9 cellular contexts compared by ENCODE assay signal in the genomic region with DNA sequence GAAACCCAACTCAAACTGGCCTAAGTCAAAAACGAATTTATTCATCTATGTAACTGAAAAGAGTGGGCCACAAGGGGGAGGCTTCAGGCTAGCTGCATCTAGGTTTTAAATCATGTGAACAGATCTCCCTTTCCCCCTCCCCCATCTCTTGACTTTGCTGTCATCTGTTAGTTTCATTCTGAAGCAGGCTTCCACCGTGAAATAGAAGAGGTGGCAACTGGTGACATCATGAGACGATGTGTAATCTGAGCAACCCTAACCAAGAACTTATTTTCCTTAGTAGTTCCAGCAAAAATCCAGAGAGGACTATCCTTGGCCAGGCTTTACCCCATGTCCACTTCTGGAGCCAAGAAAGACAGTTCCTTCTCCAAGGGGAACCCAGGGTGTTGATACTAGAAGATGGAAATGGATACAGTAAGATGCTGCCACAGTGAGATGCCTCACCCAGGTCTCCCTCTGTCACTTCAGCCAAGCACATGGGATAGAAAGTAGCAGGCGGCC. TPM values are rescaled to one million over a fixed set of nuclear protein-coding genes. Genes with fewer than 3 reads are reported as not detected.
DNase-seq lines count a peak whose midpoint lies in the region; ATAC-seq and TF ChIP-seq lines count a peak whose summit lies in the region.
"Had no signal": no experiment of that assay in that cellular context is flagged by ENCODE, and none has a peak within 500 bp of the region (broad histone marks: within the 10 kb centered on the region; RNA-seq: fewer than 3 reads in every experiment).

No MANE protein-coding gene starts in this region.

- no peak overlapping the region for H3K4me3 ChIP-seq in CD8-positive, alpha-beta T cell (ENCODE audit: low read depth, low read length)

- H3K9me3 ChIP-seq in CD8-positive, alpha-beta T cell (ENCODE audit: low read length): no peaks in the 10 kb centered on the region

- H3K4me3 Mint-ChIP-seq in CD8-positive, alpha-beta T cell: no peak overlapping the region

- H3K27ac ChIP-seq in CD8-positive, alpha-beta T cell (ENCODE audit: low read depth, low read length): no peak overlapping the region
- peak overlapping the region; percentile 43 for H3K27ac ChIP-seq in layer of hippocampus (ENCODE audit: low read depth, low read length)

- no peaks in the 10 kb centered on the region for H3K9me3 Mint-ChIP-seq in CD8-positive, alpha-beta T cell

- intact Hi-C loops in CD8-positive, alpha-beta T cell (cut with DNase I, micrococcal nuclease): no loop called here

- CTCF ChIA-PET in CD8-positive, alpha-beta T cell (lab: Charles Lee): no interaction called here

- peak; percentile 75 for ATAC-seq in CD8-positive, alpha-beta T cell
- ATAC-seq in GM21360 (IDR thresholded peaks at IDR 0.05; ENCODE audit: unreplicated experiment) (peak; percentile 66), GM18873 (IDR thresholded peaks at IDR 0.05; ENCODE audit: low FRiP score, unreplicated experiment) (no peak), omental fat pad (ENCODE audit: low FRiP score) (no peak), GM19328 (IDR thresholded peaks at IDR 0.05; ENCODE audit: unreplicated experiment) (no peak)
- ATAC-seq in activated CD4-positive, CD25-positive, alpha-beta regulatory T cell treated with anti-CD3 and anti-CD28 coated beads, Interleukin-2, amount 50 U/mL, for 24 hours: peak; percentile 98

- no peak for DNase-seq in CD8-positive, alpha-beta T cell
- no peak for DNase-seq in omental fat pad (ENCODE audit: low spot score)
- no peak for DNase-seq in NCI-H510A (lab: John Stamatoyannopoulos, UW)

- peaks cover 36% of the 10 kb centered on the region for H3K4me1 Mint-ChIP-seq in CD8-positive, alpha-beta T cell (ENCODE audit: low read depth)

- H3K36me3 ChIP-seq in CD8-positive, alpha-beta T cell (ENCODE audit: insufficient read depth, low read length): peaks cover 12% of the 10 kb centered on the region

- TF ChIP-seq CTCF in CD8-positive, alpha-beta T cell (IDR thresholded peaks at IDR 0.05): no peak
- no peak for TF ChIP-seq CTCF in omental fat pad (IDR thresholded peaks at IDR 0.05)

- H3K36me3 Mint-ChIP-seq in CD8-positive, alpha-beta T cell: peaks cover 76% of the 10 kb centered on the region

- H3K27ac Mint-ChIP-seq in CD8-positive, alpha-beta T cell: no peak overlapping the region

- H3K27me3 Mint-ChIP-seq in CD8-positive, alpha-beta T cell (ENCODE audit: low read depth): no peaks in the 10 kb centered on the region

- POLR2A ChIA-PET in CD8-positive, alpha-beta T cell (lab: Charles Lee): no interaction called here

- H3K27me3 ChIP-seq in CD8-positive, alpha-beta T cell (ENCODE audit: insufficient read depth, low read length): no peaks in the 10 kb centered on the region
- H3K27me3 ChIP-seq in layer of hippocampus (ENCODE audit: control insufficient read depth, insufficient read depth, low read length): no peaks in the 10 kb centered on the region

- H3K4me1 ChIP-seq in CD8-positive, alpha-beta T cell (ENCODE audit: insufficient read depth, low read length): no peaks in the 10 kb centered on the region

RNA-seq across cellular contexts. Expression of a gene that starts 9.4 kb away (rescaled TPM):
- 10 to 100 TPM; 68.3 to 78.1 TPM for total RNA-seq in CD8-positive, alpha-beta T cell
- total RNA-seq in omental fat pad: 10 to 100 TPM; 55.9 to 87.7 (median 73.2) TPM

RNA-seq across cellular contexts. Expression of a gene that starts 15.7 kb away (rescaled TPM):
- total RNA-seq in CD8-positive, alpha-beta T cell: 100 to 1,000 TPM; 247 to 248 TPM
- 100 to 1,000 TPM in 1 of 4 donors, 10 to 100 TPM in 3; 31.8 to 126 (median 55.5) TPM for total RNA-seq in omental fat pad
- total RNA-seq: kidney epithelial cell had no signal

RNA-seq across cellular contexts. Expression of a gene that starts 30.9 kb away (rescaled TPM):
- 1 to 10 TPM; 2.1 to 2.3 TPM for total RNA-seq in CD8-positive, alpha-beta T cell
- total RNA-seq in omental fat pad: 1 to 10 TPM in 2 of 4 donors, under 1 TPM in 2; 0.63 to 1.4 (median 1.0) TPM

RNA-seq across cellular contexts. Expression of a gene that starts 39.3 kb away (rescaled TPM):
- 100 to 1,000 TPM; 109 to 117 TPM for total RNA-seq in CD8-positive, alpha-beta T cell
- 10 to 100 TPM; 29.2 to 60.3 (median 53.3) TPM for total RNA-seq in omental fat pad

RNA-seq across cellular contexts. Expression of a gene that starts 39.6 kb away (rescaled TPM):
- total RNA-seq in CD8-positive, alpha-beta T cell: 10 to 100 TPM; 45.9 to 55.1 TPM
- 10 to 100 TPM; 24.5 to 41.3 (median 32.5) TPM for total RNA-seq in omental fat pad

Comparison
In these comparisons a context has a peak if more than half of its experiments do, and no peak if none do; other contexts are left out.
1. ATAC-seq: peak in CD8-positive, alpha-beta T cell (single experiment), GM21360 (single experiment) and activated CD4-positive, CD25-positive, alpha-beta regulatory T cell treated with anti-CD3 and anti-CD28 coated beads, Interleukin-2, amount 50 U/mL, for 24 hours (2 of 2); none in GM18873 (single experiment), omental fat pad (single experiment) and GM19328 (single experiment).